ENCODE assay signal across 8 cellular contexts in genomic region chr20:45822863-45823262, GRCh38. TPM values are rescaled to one million over a fixed set of nuclear protein-coding genes. Genes with fewer than 3 reads are reported as not detected.
DNase-seq lines count a peak whose midpoint lies in the region; ATAC-seq and TF ChIP-seq lines count a peak whose summit lies in the region.

No MANE protein-coding gene starts in this region.

- peak; percentile 33 for DNase-seq in DMS153 (lab: John Stamatoyannopoulos, UW)
- peak; percentile 59 for DNase-seq in NCI-H146 (lab: John Stamatoyannopoulos, UW)
- peak; percentile 41 for DNase-seq in choroid plexus epithelial cell (ENCODE audit: low read depth)
- peak; percentile 32 for DNase-seq in occipital lobe (lab: John Stamatoyannopoulos, UW)

- ATAC-seq in GM21723 (IDR thresholded peaks at IDR 0.05; ENCODE audit: unreplicated experiment) (no peak), HG03045 (IDR thresholded peaks at IDR 0.05; ENCODE audit: unreplicated experiment) (no peak), HG03354 (IDR thresholded peaks at IDR 0.05; ENCODE audit: poor library complexity, severe bottlenecking, unreplicated experiment) (no peak), HG02798 (IDR thresholded peaks at IDR 0.05; ENCODE audit: poor library complexity, unreplicated experiment) (no peak)

- no peak for TF ChIP-seq CTCF in choroid plexus epithelial cell (conservative IDR thresholded peaks at IDR 0.05; ENCODE audit: low read depth, low read length)

- H3K4me3 ChIP-seq in choroid plexus epithelial cell (ENCODE audit: low read depth, low read length): peak overlapping the region; percentile 10

RNA-seq across cellular contexts. Expression of gene TNNC2, which starts 4.2 kb away (rescaled TPM):
- total RNA-seq in occipital lobe: 1.2 TPM

RNA-seq across cellular contexts. Expression of gene UBE2C, which starts 10.4 kb away (rescaled TPM):
- total RNA-seq in occipital lobe: 6.9 TPM

RNA-seq across cellular contexts. Expression of gene SNX21, which starts 10.7 kb away (rescaled TPM):
- total RNA-seq in occipital lobe: 22.8 TPM

RNA-seq across cellular contexts. Expression of gene DNTTIP1, which starts 31.1 kb away (rescaled TPM):
- total RNA-seq in occipital lobe: 9.2 TPM

RNA-seq across cellular contexts. Expression of gene WFDC3, which starts 31.2 kb away (rescaled TPM):
- total RNA-seq in occipital lobe: not detected
